In the genomic region with DNA sequence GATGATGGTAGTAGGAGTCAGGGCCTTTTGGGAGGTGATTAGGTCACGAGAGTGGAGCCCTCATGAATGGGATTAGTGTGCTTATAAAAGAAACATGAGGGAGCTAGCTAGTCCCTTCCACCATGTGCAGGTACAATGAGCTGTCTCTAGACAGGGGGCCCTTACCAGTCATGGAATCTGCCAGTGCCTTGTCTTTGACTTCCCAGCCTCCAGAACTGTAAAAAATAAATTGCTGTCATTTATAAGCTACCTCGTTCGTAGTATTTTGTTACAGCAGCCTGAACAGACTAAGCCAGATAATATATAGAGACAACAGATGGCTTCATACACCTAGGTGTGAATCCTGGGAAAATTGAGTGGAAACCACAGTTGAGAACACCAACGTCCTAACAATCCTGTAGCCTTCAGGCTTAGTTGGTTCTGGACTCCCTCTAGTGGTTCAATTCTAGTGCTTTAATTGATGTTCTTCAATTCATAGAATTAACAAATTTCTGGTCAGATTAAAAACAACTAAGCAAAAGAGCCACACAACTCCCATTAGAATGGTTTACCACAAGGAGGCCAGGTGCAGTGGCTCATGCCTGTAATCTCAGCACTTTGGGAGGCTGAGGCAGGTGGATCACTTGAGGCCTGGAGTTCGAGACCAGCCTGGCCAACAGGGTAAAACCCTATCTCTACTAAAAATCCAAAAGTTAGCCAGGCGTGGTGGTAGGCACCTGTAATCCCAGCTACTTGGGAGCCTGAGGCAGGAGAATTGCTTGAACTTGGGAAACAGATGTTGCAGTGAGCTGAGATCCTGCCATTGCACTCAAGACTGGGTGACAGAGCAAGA, we compare ENCODE assay signal across 8 cellular contexts. TPM values are rescaled to one million over a fixed set of nuclear protein-coding genes. Genes with fewer than 3 reads are reported as not detected.
A peak's percentile ranks its signal among the peaks of the same experiment; 100 is the strongest.
DNase-seq lines count a peak whose midpoint lies in the region; ATAC-seq and TF ChIP-seq lines count a peak whose summit lies in the region.

No MANE protein-coding gene starts in this region.

- DNase-seq in KG1 (lab: John Stamatoyannopoulos, UW) (peak; percentile 33), SHP77 (lab: John Stamatoyannopoulos, UW) (peak; percentile 51 to 55), fibroblast of mammary gland (ENCODE audit: low read depth) (peak; percentile 74), renal cortical epithelial cell (ENCODE audit: low read depth) (peak; percentile 76), NK-92 (lab: John Stamatoyannopoulos, UW; ENCODE audit: unreplicated experiment) (no peak), cortex of kidney (lab: John Stamatoyannopoulos, UW) (no peak)

- peak; percentile 70 for TF ChIP-seq CTCF in DOHH2 (IDR thresholded peaks at IDR 0.05; ENCODE audit: low read depth, low read length, poor library complexity, severe bottlenecking)
- peak; percentile 79 for TF ChIP-seq CTCF in fibroblast of mammary gland (conservative IDR thresholded peaks at IDR 0.05; ENCODE audit: control insufficient read depth, insufficient read depth, low read depth, low read length)

- H3K4me2 ChIP-seq in DOHH2 (ENCODE audit: low read length), result no peak overlapping the region

- H3K27me3 ChIP-seq in DOHH2 (ENCODE audit: control insufficient read depth, low read length), result no peaks in the 10 kb centered on the region

- H3K4me3 ChIP-seq in DOHH2 (ENCODE audit: low read length), result no peak overlapping the region
- no peak overlapping the region for H3K4me3 ChIP-seq in fibroblast of mammary gland (ENCODE audit: control insufficient read depth, low read depth, low read length)

- H3K36me3 ChIP-seq in DOHH2 (ENCODE audit: control insufficient read depth, low read length), result peaks cover 20% of the 10 kb centered on the region

- H3K9me3 ChIP-seq in DOHH2 (ENCODE audit: control insufficient read depth, insufficient read depth, low read length), result no peaks in the 10 kb centered on the region

- peaks cover 38% of the 10 kb centered on the region for H3K79me2 ChIP-seq in DOHH2 (ENCODE audit: control insufficient read depth, low read length)

- peaks cover 4% of the 10 kb centered on the region; the same call in 1 of the 2 replicates for H4K20me1 ChIP-seq in DOHH2 (ENCODE audit: control insufficient read depth, insufficient read depth, low read depth, low read length)

- no peak for ATAC-seq in HG03280 (IDR thresholded peaks at IDR 0.05; ENCODE audit: unreplicated experiment)

- peaks cover 25% of the 10 kb centered on the region for H3K4me1 ChIP-seq in DOHH2 (ENCODE audit: control insufficient read depth, low read length)

- peaks cover 2% of the 10 kb centered on the region; the same call in 1 of the 2 replicates for H3F3A ChIP-seq in DOHH2 (ENCODE audit: control insufficient read depth, insufficient read depth)

- H3K9me2 ChIP-seq in DOHH2 (replicated peaks; ENCODE audit: control insufficient read depth, low read length), result no peaks in the 10 kb centered on the region

- no peak overlapping the region for H3K27ac ChIP-seq in DOHH2 (ENCODE audit: low read depth, low read length)

RNA-seq across cellular contexts. Expression of a gene that starts 21.3 kb away (rescaled TPM):
- total RNA-seq in renal cortical epithelial cell, result 1.3 and 6.1 TPM in 2 replicates

Comparison
In these comparisons a context has a peak if more than half of its experiments do, and no peak if none do; other contexts are left out.
1. DNase-seq: peak in KG1 (single experiment), SHP77 (2 of 2), fibroblast of mammary gland (single experiment) and renal cortical epithelial cell (single experiment); none in NK-92 (single experiment) and cortex of kidney (single experiment).